In the genomic region with DNA sequence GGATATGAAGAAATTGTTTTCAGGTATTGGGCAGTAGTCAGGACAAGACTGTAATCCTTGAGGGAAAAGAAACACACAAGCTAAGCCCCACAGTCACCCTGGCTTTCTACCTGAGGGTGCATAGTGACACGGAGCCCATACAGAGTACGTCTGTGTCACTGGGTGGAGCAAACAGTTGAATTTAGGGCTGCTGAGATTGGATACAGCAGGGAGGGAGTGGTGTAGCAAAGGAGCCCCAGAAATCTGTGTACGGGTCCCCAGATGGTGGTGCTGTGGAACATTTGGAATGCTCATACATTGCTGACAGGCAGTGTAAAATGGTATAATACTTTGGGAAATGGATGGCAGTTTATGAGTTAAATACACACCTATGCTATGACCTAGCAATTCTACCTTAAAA, we compare ENCODE assay signal across 1 cellular context.
TF ChIP-seq lines count a peak whose summit lies in the region.

No MANE protein-coding gene starts in this region.

TF ChIP-seq in WTC11, 78 proteins besides CTCF, POLR2A, EP300 and RAD21 (continued from another document):
- TF ChIP-seq, protein P1, sequence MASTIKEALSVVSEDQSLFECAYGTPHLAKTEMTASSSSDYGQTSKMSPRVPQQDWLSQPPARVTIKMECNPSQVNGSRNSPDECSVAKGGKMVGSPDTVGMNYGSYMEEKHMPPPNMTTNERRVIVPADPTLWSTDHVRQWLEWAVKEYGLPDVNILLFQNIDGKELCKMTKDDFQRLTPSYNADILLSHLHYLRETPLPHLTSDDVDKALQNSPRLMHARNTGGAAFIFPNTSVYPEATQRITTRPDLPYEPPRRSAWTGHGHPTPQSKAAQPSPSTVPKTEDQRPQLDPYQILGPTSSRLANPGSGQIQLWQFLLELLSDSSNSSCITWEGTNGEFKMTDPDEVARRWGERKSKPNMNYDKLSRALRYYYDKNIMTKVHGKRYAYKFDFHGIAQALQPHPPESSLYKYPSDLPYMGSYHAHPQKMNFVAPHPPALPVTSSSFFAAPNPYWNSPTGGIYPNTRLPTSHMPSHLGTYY (CRISPR knock-in tag; IDR thresholded peaks at IDR 0.05) = no peak
- no peak for TF ChIP-seq NR3C1 (CRISPR knock-in tag; conservative IDR thresholded peaks at IDR 0.05; ENCODE audit: low read depth)
- TF ChIP-seq, protein P2, sequence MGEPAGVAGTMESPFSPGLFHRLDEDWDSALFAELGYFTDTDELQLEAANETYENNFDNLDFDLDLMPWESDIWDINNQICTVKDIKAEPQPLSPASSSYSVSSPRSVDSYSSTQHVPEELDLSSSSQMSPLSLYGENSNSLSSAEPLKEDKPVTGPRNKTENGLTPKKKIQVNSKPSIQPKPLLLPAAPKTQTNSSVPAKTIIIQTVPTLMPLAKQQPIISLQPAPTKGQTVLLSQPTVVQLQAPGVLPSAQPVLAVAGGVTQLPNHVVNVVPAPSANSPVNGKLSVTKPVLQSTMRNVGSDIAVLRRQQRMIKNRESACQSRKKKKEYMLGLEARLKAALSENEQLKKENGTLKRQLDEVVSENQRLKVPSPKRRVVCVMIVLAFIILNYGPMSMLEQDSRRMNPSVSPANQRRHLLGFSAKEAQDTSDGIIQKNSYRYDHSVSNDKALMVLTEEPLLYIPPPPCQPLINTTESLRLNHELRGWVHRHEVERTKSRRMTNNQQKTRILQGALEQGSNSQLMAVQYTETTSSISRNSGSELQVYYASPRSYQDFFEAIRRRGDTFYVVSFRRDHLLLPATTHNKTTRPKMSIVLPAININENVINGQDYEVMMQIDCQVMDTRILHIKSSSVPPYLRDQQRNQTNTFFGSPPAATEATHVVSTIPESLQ (CRISPR knock-in tag; IDR thresholded peaks at IDR 0.05) = no peak
- TF ChIP-seq ZBTB43 (CRISPR knock-in tag; IDR thresholded peaks at IDR 0.05) = no peak
